8 cellular contexts compared by ENCODE assay signal in the genomic region with DNA sequence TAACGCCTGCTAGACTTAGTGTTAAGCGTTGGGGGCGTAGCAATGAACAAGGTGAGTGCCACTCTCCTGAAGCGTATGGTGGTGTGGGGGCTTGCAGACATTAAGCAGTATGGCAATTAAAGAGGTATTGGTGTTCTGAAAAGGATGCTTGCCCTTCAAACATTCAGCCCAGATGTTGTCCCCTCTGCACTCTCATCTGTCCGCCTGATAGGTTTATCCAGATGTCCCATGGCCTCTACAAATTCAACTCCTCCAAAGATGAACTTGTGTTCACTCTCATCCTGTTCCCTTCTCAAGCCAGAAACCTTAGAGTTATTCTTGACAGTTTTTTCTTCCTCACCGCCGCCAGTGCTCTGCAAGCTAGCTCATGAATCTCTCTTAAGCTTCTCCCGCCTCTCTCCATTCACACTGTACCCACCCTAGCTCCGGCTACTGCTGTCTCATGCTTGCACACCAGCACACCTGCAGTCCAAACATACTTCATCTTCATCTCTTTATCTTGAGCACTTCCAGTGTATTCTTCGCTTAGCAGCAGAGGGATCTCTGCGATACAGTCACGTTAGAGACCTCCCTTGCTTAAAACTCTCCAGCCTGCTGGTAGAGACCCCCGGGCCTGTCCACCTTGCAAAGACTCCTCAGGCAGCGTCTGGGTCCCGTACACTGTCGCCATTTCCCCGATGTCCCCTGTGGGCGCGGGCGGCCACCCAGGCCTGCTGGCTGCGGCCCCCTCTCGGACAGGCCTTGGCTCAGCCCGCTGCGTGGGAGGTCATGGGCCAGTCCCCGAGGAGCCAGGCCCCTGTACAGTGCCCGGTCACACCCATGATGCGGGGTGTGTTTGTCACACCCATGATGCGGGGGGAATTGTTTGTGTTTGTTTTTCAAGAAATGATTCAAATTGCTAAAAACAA. TPM values are rescaled to one million over a fixed set of nuclear protein-coding genes. Genes with fewer than 3 reads are reported as not detected.
A peak's percentile ranks its signal among the peaks of the same experiment; 100 is the strongest.
DNase-seq lines count a peak whose midpoint lies in the region; ATAC-seq and TF ChIP-seq lines count a peak whose summit lies in the region.

No MANE protein-coding gene starts in this region.

- H3K27me3 ChIP-seq in BE2C (no peaks in the 10 kb centered on the region), dorsolateral prefrontal cortex (no peaks in the 10 kb centered on the region)
- no peaks in the 10 kb centered on the region for H3K27me3 ChIP-seq in naive thymus-derived CD4-positive, alpha-beta T cell (ENCODE audit: control insufficient read depth in 2 of 2, insufficient read depth in 2 of 2, low read length in 2 of 2)

- H3K9me3 Mint-ChIP-seq in naive thymus-derived CD4-positive, alpha-beta T cell = peaks cover 0 to 6% (median 0%) of the 10 kb centered on the region in 11 donors

- intact Hi-C loops in dorsolateral prefrontal cortex (cut with DNase I) = loop anchor here (1.0 to 5.0 kb wide), 7 partner anchors 31 to 233 kb away; partner anchors contain the start of genes STAU1 (in 2 of the 2), ZNFX1 (in 2 of the 2) and CSE1L (in 1 of the 2)
- intact Hi-C loops in naive thymus-derived CD4-positive, alpha-beta T cell (cut with micrococcal nuclease) = loop anchor here (1.0 to 10.0 kb wide), 6 partner anchors 32 to 1155 kb away; partner anchors contain the start of genes CSE1L (in 2 of the 2), STAU1 (in 2 of the 2), ZNFX1 (in 2 of the 2) and ARFGEF2 (in 1 of the 2)

- no peaks in the 10 kb centered on the region for H3K9me3 ChIP-seq in BE2C
- no peaks in the 10 kb centered on the region for H3K9me3 ChIP-seq in naive thymus-derived CD4-positive, alpha-beta T cell (ENCODE audit: control insufficient read depth in 2 of 3, low read length in 3 of 3)

- peak overlapping the region; percentile 89 to 100 (median 96) for H3K27ac Mint-ChIP-seq in naive thymus-derived CD4-positive, alpha-beta T cell

- H3K4me3 ChIP-seq in BE2C (ENCODE audit: low read depth, low read length) (peak overlapping the region; percentile 94), LNCaP clone FGC (ENCODE audit: low read depth, low read length) (peak overlapping the region; percentile 100), dorsolateral prefrontal cortex (peak overlapping the region; percentile 54 to 98 (median 86))
- H3K4me3 ChIP-seq in naive thymus-derived CD4-positive, alpha-beta T cell (ENCODE audit: low read length) = peak overlapping the region; percentile 91

- CTCF ChIA-PET in naive thymus-derived CD4-positive, alpha-beta T cell (lab: Charles Lee) = interaction anchor here (0.8 to 1.8 kb wide), 2 partner anchors 23 to 87 kb away, joined by 3 to 20 read pairs; no protein-coding TSS in a partner anchor

- ATAC-seq in naive thymus-derived CD4-positive, alpha-beta T cell = no peak
- ATAC-seq in HG02623 (IDR thresholded peaks at IDR 0.05; ENCODE audit: unreplicated experiment) (no peak), HG03521 (IDR thresholded peaks at IDR 0.05; ENCODE audit: unreplicated experiment) (no peak), GM21576 (IDR thresholded peaks at IDR 0.05; ENCODE audit: unreplicated experiment) (no peak)

- TF ChIP-seq CTCF in BE2C (IDR thresholded peaks at IDR 0.05; ENCODE audit: low read depth, low read length) (no peak), LNCaP clone FGC (IDR thresholded peaks at IDR 0.05; ENCODE audit: control insufficient read depth, extremely low read depth, insufficient read depth) (no peak), dorsolateral prefrontal cortex (IDR thresholded peaks at IDR 0.05 in 54 of 56, conservative IDR thresholded peaks at IDR 0.05 in 2 of 56; ENCODE audit: low read depth in 1 of 56, partially characterized antibody in 56 of 56) (no peak)

- peak overlapping the region in 54 of 59 donors; percentile 5 to 96 (median 85) for H3K27ac ChIP-seq in dorsolateral prefrontal cortex
- H3K27ac ChIP-seq in naive thymus-derived CD4-positive, alpha-beta T cell (ENCODE audit: low read depth, low read length) = peak overlapping the region; percentile 99

- peaks cover 5 to 26% (median 11%) of the 10 kb centered on the region in 5 donors for H3K36me3 Mint-ChIP-seq in naive thymus-derived CD4-positive, alpha-beta T cell

- peaks cover 14 to 42% (median 26%) of the 10 kb centered on the region in 7 donors for H3K4me1 Mint-ChIP-seq in naive thymus-derived CD4-positive, alpha-beta T cell

- H3K36me3 ChIP-seq in BE2C = peaks cover 35% of the 10 kb centered on the region
- peaks cover 13 to 41% (median 16%) of the 10 kb centered on the region in 3 experiments for H3K36me3 ChIP-seq in naive thymus-derived CD4-positive, alpha-beta T cell (ENCODE audit: control insufficient read depth in 2 of 3, insufficient read depth in 3 of 3, low read length in 3 of 3)

- POLR2A ChIA-PET in naive thymus-derived CD4-positive, alpha-beta T cell (lab: Charles Lee) = interaction anchor here (0.6 to 1.7 kb wide), 4 partner anchors 8 to 736 kb away, joined by 3 to 13 read pairs (median 4); no protein-coding TSS in a partner anchor

- H3K27me3 Mint-ChIP-seq in naive thymus-derived CD4-positive, alpha-beta T cell = peaks cover 0 to 2% (median 0%) of the 10 kb centered on the region in 5 donors

- H3K4me3 Mint-ChIP-seq in naive thymus-derived CD4-positive, alpha-beta T cell = peak overlapping the region; percentile 88 to 100 (median 96)

- no peaks in the 10 kb centered on the region; the same call in 1 of the 2 replicates for H3K4me1 ChIP-seq in BE2C
- H3K4me1 ChIP-seq in naive thymus-derived CD4-positive, alpha-beta T cell (ENCODE audit: control insufficient read depth in 2 of 2, insufficient read depth in 2 of 2, low read length in 2 of 2) = peaks cover 9 to 11% of the 10 kb centered on the region in 2 donors

- DNase-seq in BE2C = no peak
- DNase-seq in LNCaP clone FGC (ENCODE audit: low read depth) = no peak
- no peak for DNase-seq in dorsolateral prefrontal cortex
- peak in 1 of 9 donors; percentile 13 for DNase-seq in naive thymus-derived CD4-positive, alpha-beta T cell
- no peak for DNase-seq in stimulated activated CD4-positive, alpha-beta T cell treated with anti-CD3 and anti-CD28 coated beads, Interleukin-4, amount 100 ng/mL, for 4 hours

RNA-seq across cellular contexts. Expression of gene DDX27, which starts 1.0 kb away (rescaled TPM):
- polyA plus RNA-seq in BE2C (2012; ENCODE audit: insufficient read depth, insufficient read length, low read depth) = 162 TPM
- total RNA-seq in dorsolateral prefrontal cortex = 10 to 100 TPM; 19.9 to 45.2 (median 27.8) TPM
- total RNA-seq in naive thymus-derived CD4-positive, alpha-beta T cell = 10 to 100 TPM; 43.4 to 94.1 (median 65.7) TPM
- 10 to 100 TPM; 35.6 to 67.6 TPM for polyA plus RNA-seq in naive thymus-derived CD4-positive, alpha-beta T cell

RNA-seq across cellular contexts. Expression of gene STAU1, which starts 32.0 kb away (rescaled TPM):
- 71.9 TPM for polyA plus RNA-seq in BE2C (2012; ENCODE audit: insufficient read depth, insufficient read length, low read depth)
- 10 to 100 TPM; 60.7 to 98.0 (median 75.5) TPM for total RNA-seq in dorsolateral prefrontal cortex
- total RNA-seq in naive thymus-derived CD4-positive, alpha-beta T cell = 10 to 100 TPM; 42.8 to 56.3 (median 48.7) TPM
- 10 to 100 TPM; 35.8 to 42.8 TPM for polyA plus RNA-seq in naive thymus-derived CD4-positive, alpha-beta T cell

RNA-seq across cellular contexts. Expression of gene ZNFX1, which starts 57.7 kb away (rescaled TPM):
- polyA plus RNA-seq in BE2C (2012; ENCODE audit: insufficient read depth, insufficient read length, low read depth) = 9.0 TPM
- total RNA-seq in dorsolateral prefrontal cortex = 10 to 100 TPM; 21.0 to 37.9 (median 26.1) TPM
- 10 to 100 TPM; 45.0 to 83.7 (median 62.2) TPM for total RNA-seq in naive thymus-derived CD4-positive, alpha-beta T cell
- polyA plus RNA-seq in naive thymus-derived CD4-positive, alpha-beta T cell = 10 to 100 TPM; 34.5 to 79.5 TPM
